In genomic region chr1:31669786-31670582, GRCh38 we compare ENCODE assay signal across 8 cellular contexts. TPM values are rescaled to one million over a fixed set of nuclear protein-coding genes. Genes with fewer than 3 reads are reported as not detected.
DNase-seq lines count a peak whose midpoint lies in the region; ATAC-seq and TF ChIP-seq lines count a peak whose summit lies in the region.

No MANE protein-coding gene starts in this region.

- 6 to 7% methylated on average over 29 of the region's 29 CpGs for WGBS in esophagus, 2 donors

- H3K36me3 ChIP-seq in GM06990 (ENCODE audit: control insufficient read depth, insufficient read depth, low read length) (no peaks in the 10 kb centered on the region), esophagus (ENCODE audit: control insufficient read depth in 2 of 2, insufficient read depth in 2 of 2, low read length in 1 of 2) (no peaks in the 10 kb centered on the region)

- H3K9me3 ChIP-seq in esophagus (ENCODE audit: control insufficient read depth in 2 of 2, insufficient read depth in 1 of 2, low read depth in 1 of 2, low read length in 1 of 2): no peaks in the 10 kb centered on the region

- peak; percentile 43 for TF ChIP-seq CTCF in GM06990 (IDR thresholded peaks at IDR 0.05; ENCODE audit: insufficient read depth, low read length, poor library complexity, severe bottlenecking)

- peaks cover 3 to 24% of the 10 kb centered on the region in 2 donors for H3K4me1 ChIP-seq in esophagus (ENCODE audit: control insufficient read depth in 2 of 2, insufficient read depth in 2 of 2, low read length in 1 of 2)

- H3K4me3 ChIP-seq in GM06990 (replicated peaks; ENCODE audit: low read depth, low read length) (no peak overlapping the region), esophagus (ENCODE audit: low read depth in 1 of 2, low read length in 2 of 2) (peak overlapping the region in 1 of 2 donors; percentile 14)

- ATAC-seq in GM21723 (IDR thresholded peaks at IDR 0.05; ENCODE audit: unreplicated experiment) (no peak), HG02884 (IDR thresholded peaks at IDR 0.05; ENCODE audit: unreplicated experiment) (no peak), HG03342 (IDR thresholded peaks at IDR 0.05; ENCODE audit: unreplicated experiment) (no peak)

- DNase-seq in GM06990 (ENCODE audit: extremely low read depth, insufficient read length) (no peak), NCI-H2171 treated with DMSO at 0.1 percent for 48 hours (lab: John Stamatoyannopoulos, UW) (peak; percentile 99), myocyte (ENCODE audit: low read depth) (peak; percentile 67)
- DNase-seq in activated CD8-positive, alpha-beta memory T cell treated with anti-CD3 and anti-CD28 coated beads, Interleukin-2, amount 50 U/mL, for 4 hours: peak; percentile 32

- H3K27ac ChIP-seq in esophagus (ENCODE audit: low read depth in 2 of 2, low read length in 1 of 2): peak overlapping the region; percentile 28 to 82

- H3K27me3 ChIP-seq in GM06990 (replicated peaks; ENCODE audit: control insufficient read depth, insufficient read depth, low read length): no peaks in the 10 kb centered on the region; the same call in none of the 2 replicates
- no peaks in the 10 kb centered on the region for H3K27me3 ChIP-seq in esophagus (ENCODE audit: control insufficient read depth in 1 of 2, insufficient read depth in 2 of 2, low read length in 2 of 2)

RNA-seq across cellular contexts. Expression of gene PEF1, which starts 25.3 kb away (rescaled TPM):
- 10 to 100 TPM; 38.6 to 62.0 TPM for polyA plus RNA-seq in esophagus
- 52.0 and 61.7 TPM in 2 replicates for total RNA-seq in myocyte
- polyA plus RNA-seq in myocyte (2012): 80.3 TPM

RNA-seq across cellular contexts. Expression of gene COL16A1, which starts 33.8 kb away (rescaled TPM):
- polyA plus RNA-seq in esophagus: 10 to 100 TPM; 12.2 to 25.2 TPM
- 27.9 and 37.7 TPM in 2 replicates for total RNA-seq in myocyte
- 59.6 TPM for polyA plus RNA-seq in myocyte (2012)

RNA-seq across cellular contexts. Expression of gene HCRTR1, which starts 52.5 kb away (rescaled TPM):
- under 1 TPM in 1 of 2 donors, not detected in 1; 0.02 TPM for polyA plus RNA-seq in esophagus
- not detected in 2 replicates for total RNA-seq in myocyte
- not detected for polyA plus RNA-seq in myocyte (2012)
